In genomic region chr1:13513885-13514546, GRCh38 we compare ENCODE assay signal across 14 cellular contexts. TPM values are rescaled to one million over a fixed set of nuclear protein-coding genes. Genes with fewer than 3 reads are reported as not detected.
DNase-seq lines count a peak whose midpoint lies in the region; ATAC-seq, FAIRE-seq and TF ChIP-seq lines count a peak whose summit lies in the region.
"Had no signal": no experiment of that assay in that cellular context is flagged by ENCODE, and none has a peak within 500 bp of the region (broad histone marks: within the 10 kb centered on the region; RNA-seq: fewer than 3 reads in every experiment).

Gene LRRC38 (minus strand): TSS chr1:13514003. CDS start chr1:13513593, 410 bp downstream.

- no peaks in the 10 kb centered on the region for H3F3A ChIP-seq in GM23338 (replicated peaks; ENCODE audit: low read depth)
- H3F3A ChIP-seq in SK-N-SH (replicated peaks; ENCODE audit: insufficient read depth): no peaks in the 10 kb centered on the region

- peaks cover 2% of the 10 kb centered on the region for H3K9me1 ChIP-seq in K562 (ENCODE audit: control insufficient read depth, insufficient read depth, low read length)

- H3K36me3 ChIP-seq in A673 (ENCODE audit: insufficient read depth, low read length, poor library complexity, severe bottlenecking) (no peaks in the 10 kb centered on the region), GM23338 (ENCODE audit: insufficient read depth) (no peaks in the 10 kb centered on the region), K562 (ENCODE audit: control insufficient read depth, insufficient read depth, low read length) (no peaks in the 10 kb centered on the region), SK-N-SH (replicated peaks in 1 of 2; ENCODE audit: control insufficient read depth in 1 of 2, insufficient read depth in 2 of 2, low read length in 1 of 2) (no peaks in the 10 kb centered on the region)
- H3K36me3 ChIP-seq: lower lobe of right lung had no signal

- intact Hi-C loops in A673 (cut with micrococcal nuclease; ENCODE audit: unreplicated experiment) (no loop called here), K562 (cut with micrococcal nuclease) (no loop called here), left colon (cut with DNase I, micrococcal nuclease) (no loop called here)

- TF ChIP-seq CTCF in A673 (conservative IDR thresholded peaks at IDR 0.05; ENCODE audit: low read depth, low read length) (peak; percentile 48; the same call in 1 of the 2 replicates), GM23338 (conservative IDR thresholded peaks at IDR 0.05; ENCODE audit: low read depth in 2 of 2) (peak; percentile 39 to 50; a peak in 3 of 4 replicates), K562 (IDR thresholded peaks at IDR 0.05 in 2 of 3, conservative IDR thresholded peaks at IDR 0.05 in 1 of 3; ENCODE audit: insufficient read depth in 2 of 3, low read depth in 1 of 3, low read length in 3 of 3) (no peak), SK-N-SH (IDR thresholded peaks at IDR 0.05) (no peak)

- CTCF ChIA-PET in A673 (lab: Charles Lee) (interaction anchor here (0.5 kb wide), 1 partner anchor 242 kb away, joined by 3 read pairs; no protein-coding TSS in a partner anchor), K562 (lab: Yijun Ruan, JAX; ENCODE audit: low intra/inter-chr PET ratio) (no interaction called here), SK-N-SH (lab: Yijun Ruan, JAX) (no interaction called here)

- TF ChIP-seq EP300 in K562 (IDR thresholded peaks at IDR 0.05; ENCODE audit: low read length): no peak
- TF ChIP-seq EP300 in SK-N-SH (IDR thresholded peaks at IDR 0.05; ENCODE audit: borderline replicate concordance in 1 of 2, low read depth in 1 of 2, low read length in 1 of 2): no peak

- H3K9me3 Mint-ChIP-seq in GM23338: peaks cover 1% of the 10 kb centered on the region; the same call in 1 of the 3 replicates
- H3K9me3 Mint-ChIP-seq in natural killer cell treated with Interleukin-12 subunit alpha and Interleukin-12 subunit beta and Interleukin-15 and Interleukin-18, amount 100 ng/mL, for 72 hours: no peaks in the 10 kb centered on the region

- H3K4me1 ChIP-seq in A673 (ENCODE audit: insufficient read depth, low read length, poor library complexity, severe bottlenecking) (no peaks in the 10 kb centered on the region), GM23338 (ENCODE audit: insufficient read depth) (peaks cover 7% of the 10 kb centered on the region; the same call in 1 of the 2 replicates), K562 (replicated peaks in 1 of 2; ENCODE audit: control insufficient read depth in 2 of 2, insufficient read depth in 2 of 2, low read length in 2 of 2) (peaks cover 0 to 5% of the 10 kb centered on the region in 2 experiments; a peak in 1 of 5 replicates), SK-N-SH (ENCODE audit: control insufficient read depth in 1 of 2, insufficient read depth in 2 of 2, low read depth in 1 of 2, low read length in 1 of 2) (no peaks in the 10 kb centered on the region)
- H3K4me1 ChIP-seq: lower lobe of right lung had no signal

- H3K9me3 ChIP-seq in A673 (ENCODE audit: low read depth, low read length, poor library complexity, severe bottlenecking): no peaks in the 10 kb centered on the region
- no peaks in the 10 kb centered on the region; the same call in 1 of the 2 replicates for H3K9me3 ChIP-seq in K562 (replicated peaks; ENCODE audit: control insufficient read depth, insufficient read depth, low read depth, low read length)
- no peaks in the 10 kb centered on the region for H3K9me3 ChIP-seq in SK-N-SH
- H3K9me3 ChIP-seq: lower lobe of right lung had no signal

- H3K27me3 Mint-ChIP-seq in GM23338 (ENCODE audit: insufficient read depth, low read depth, poor library complexity): peaks cover 68% of the 10 kb centered on the region
- H3K27me3 Mint-ChIP-seq in natural killer cell treated with Interleukin-12 subunit alpha and Interleukin-12 subunit beta and Interleukin-15 and Interleukin-18, amount 100 ng/mL, for 72 hours: peaks cover 5 to 18% of the 10 kb centered on the region in 2 donors

- no peaks in the 10 kb centered on the region; the same call in 2 of the 3 replicates for H3K36me3 Mint-ChIP-seq in GM23338 (ENCODE audit: low read depth)
- H3K36me3 Mint-ChIP-seq in natural killer cell treated with Interleukin-12 subunit alpha and Interleukin-12 subunit beta and Interleukin-15 and Interleukin-18, amount 100 ng/mL, for 72 hours: no peaks in the 10 kb centered on the region
- H3K36me3 Mint-ChIP-seq: CD4-positive, alpha-beta memory T cell had no signal

- DNase-seq in A673 (ENCODE audit: low spot score) (peak; percentile 64), GM23338 (ENCODE audit: low spot score) (peak; percentile 77), K562 (ENCODE audit: extremely low read depth in 1 of 4, low spot score in 3 of 4) (no peak), left colon (peak in 1 of 2 donors; percentile 21), SK-N-SH (no peak)
- no peak for DNase-seq in natural killer cell treated with Interleukin-12 subunit alpha and Interleukin-12 subunit beta and Interleukin-15 and Interleukin-18, amount 100 ng/mL, for 72 hours (ENCODE audit: low spot score)
- DNase-seq: activated B cell treated with CpG ODN at 0.5 μM for 24 hours; CD4-positive, alpha-beta memory T cell; lower lobe of right lung; MV-4-11 had no signal

- no peak within 1 kb of the TSS for H3K9ac ChIP-seq in K562 (ENCODE audit: insufficient read depth in 1 of 2, low read depth in 2 of 2, low read length in 2 of 2)
- no peak within 1 kb of the TSS for H3K9ac ChIP-seq in SK-N-SH

- 3% methylated on average over 36 of the region's 36 CpGs for WGBS in K562 (ENCODE audit: insufficient coverage, low coverage, missing lambda C conversion rate)
- WGBS in SK-N-SH (ENCODE audit: low lambda C conversion rate): 0% methylated on average over 11 of the region's 36 CpGs

- H3K27ac ChIP-seq in A673 (ENCODE audit: low read depth, low read length, poor library complexity, severe bottlenecking) (no peak within 1 kb of the TSS), GM23338 (ENCODE audit: low read depth) (no peak within 1 kb of the TSS), K562 (ENCODE audit: extremely low read depth, low read depth, low read length) (no peak within 1 kb of the TSS), SK-N-SH (ENCODE audit: low read depth in 2 of 2, low read length in 1 of 2) (no peak within 1 kb of the TSS)
- H3K27ac ChIP-seq: lower lobe of right lung had no signal

- POLR2A ChIA-PET in A673 (lab: Charles Lee; ENCODE audit: low non-redundant PET) (no interaction called here), K562 (lab: Yijun Ruan, JAX) (interaction anchor here (0.6 kb wide), 1 partner anchor 999 kb away, joined by 3 read pairs; no protein-coding TSS in a partner anchor), SK-N-SH (lab: Yijun Ruan, JAX) (no interaction called here)

- H3K79me2 ChIP-seq in GM23338 (replicated peaks; ENCODE audit: insufficient read depth) (no peaks in the 10 kb centered on the region), K562 (ENCODE audit: control insufficient read depth, insufficient read depth, low read length) (no peaks in the 10 kb centered on the region), SK-N-SH (ENCODE audit: insufficient read depth) (no peaks in the 10 kb centered on the region)

- H3K4me3 Mint-ChIP-seq in GM23338: peak within 1 kb of the TSS; percentile 72
- no peak within 1 kb of the TSS for H3K4me3 Mint-ChIP-seq in natural killer cell treated with Interleukin-12 subunit alpha and Interleukin-12 subunit beta and Interleukin-15 and Interleukin-18, amount 100 ng/mL, for 72 hours
- H3K4me3 Mint-ChIP-seq: activated B cell treated with CpG ODN at 0.5 μM for 24 hours; CD4-positive, alpha-beta memory T cell had no signal

- peaks cover 20% of the 10 kb centered on the region for H3K4me1 Mint-ChIP-seq in GM23338
- no peaks in the 10 kb centered on the region for H3K4me1 Mint-ChIP-seq in natural killer cell treated with Interleukin-12 subunit alpha and Interleukin-12 subunit beta and Interleukin-15 and Interleukin-18, amount 100 ng/mL, for 72 hours (ENCODE audit: low read depth in 2 of 2)

- BruUV-seq in A673 (replicated peaks; lab: Mats Ljungman, UMichigan) (no TSS peak), K562 (replicated peaks; lab: Mats Ljungman, UMichigan) (no TSS peak)

- in situ Hi-C loops in K562 (cut with MboI): no loop called here

- H3K27me3 ChIP-seq in A673 (replicated peaks; ENCODE audit: insufficient read depth, low read depth, low read length, poor library complexity) (peaks cover 62% of the 10 kb centered on the region), GM23338 (ENCODE audit: insufficient read depth) (peaks cover 81% of the 10 kb centered on the region), K562 (ENCODE audit: control insufficient read depth in 2 of 2, insufficient read depth in 2 of 2, low read length in 2 of 2) (peaks cover 7 to 68% of the 10 kb centered on the region in 2 experiments), SK-N-SH (ENCODE audit: insufficient read depth) (peaks cover 23% of the 10 kb centered on the region)

- no peaks in the 10 kb centered on the region for H4K20me1 ChIP-seq in GM23338 (replicated peaks; ENCODE audit: insufficient read depth)
- H4K20me1 ChIP-seq in K562 (replicated peaks; ENCODE audit: control insufficient read depth, insufficient read depth, low read length): peaks cover 4% of the 10 kb centered on the region
- H4K20me1 ChIP-seq in SK-N-SH (ENCODE audit: insufficient read depth): no peaks in the 10 kb centered on the region

- peak within 1 kb of the TSS; percentile 93 for H2AFZ ChIP-seq in GM23338
- H2AFZ ChIP-seq in K562 (ENCODE audit: low read depth, low read length): no peak within 1 kb of the TSS
- no peak within 1 kb of the TSS for H2AFZ ChIP-seq in SK-N-SH (ENCODE audit: low read depth)

- H3K27ac Mint-ChIP-seq in GM23338: no peak within 1 kb of the TSS
- H3K27ac Mint-ChIP-seq in natural killer cell treated with Interleukin-12 subunit alpha and Interleukin-12 subunit beta and Interleukin-15 and Interleukin-18, amount 100 ng/mL, for 72 hours: no peak within 1 kb of the TSS
- H3K27ac Mint-ChIP-seq: CD4-positive, alpha-beta memory T cell had no signal

- no peak for TF ChIP-seq RAD21 in K562 (CRISPR knock-in tag; conservative IDR thresholded peaks at IDR 0.05 in 1 of 2, IDR thresholded peaks at IDR 0.05 in 1 of 2)
- no peak for TF ChIP-seq RAD21 in SK-N-SH (IDR thresholded peaks at IDR 0.05; ENCODE audit: low read length)

- H3K4me2 ChIP-seq in GM23338: peak within 1 kb of the TSS; percentile 83
- no peak within 1 kb of the TSS for H3K4me2 ChIP-seq in K562 (ENCODE audit: insufficient read depth, low read length)
- H3K4me2 ChIP-seq in SK-N-SH: no peak within 1 kb of the TSS

- no peak for TF ChIP-seq POLR2A in K562 (conservative IDR thresholded peaks at IDR 0.05)

- ATAC-seq in GM23338 (peak; percentile 57), K562 (peak; percentile 34; the same call in 1 of the 3 replicates), left colon (peak; percentile 63), GM19452 (IDR thresholded peaks at IDR 0.05; ENCODE audit: unreplicated experiment) (no peak), HG03097 (IDR thresholded peaks at IDR 0.05; ENCODE audit: low FRiP score, unreplicated experiment) (no peak)
- ATAC-seq in natural killer cell treated with Interleukin-12 subunit alpha and Interleukin-12 subunit beta and Interleukin-15 and Interleukin-18, amount 100 ng/mL, for 72 hours: no peak

- FAIRE-seq in K562 (lab: Jason Lieb, UNC): no peak
- FAIRE-seq: endothelial cell of umbilical vein had no signal

- H3K9me2 ChIP-seq in GM23338 (ENCODE audit: insufficient read depth): no peaks in the 10 kb centered on the region
- no peaks in the 10 kb centered on the region for H3K9me2 ChIP-seq in SK-N-SH

- H3K4me3 ChIP-seq in A673 (ENCODE audit: low read depth, low read length, poor library complexity, severe bottlenecking): no peak within 1 kb of the TSS
- H3K4me3 ChIP-seq in GM23338: peak within 1 kb of the TSS; percentile 65
- no peak within 1 kb of the TSS for H3K4me3 ChIP-seq in K562
- H3K4me3 ChIP-seq in SK-N-SH (ENCODE audit: low read depth in 2 of 2, low read length in 1 of 2): no peak within 1 kb of the TSS
- H3K4me3 ChIP-seq: lower lobe of right lung had no signal

RNA-seq across cellular contexts. Expression of gene LRRC38, which starts in this region (rescaled TPM):
- total RNA-seq in A673 (2021) (not detected in 2 replicates), K562 (2014; rRNA removed) (not detected in 2 replicates), K562 (2014; rRNA removed; fragmentation: Illumina TruSeq; extraction: Trizol) (not detected in 2 replicates), K562 (2015; rRNA removed; fragmentation: Illumina TruSeq; extraction: Trizol) (not detected in 2 replicates), K562 (2021) (not detected in 2 replicates), left colon (not detected)
- total RNA-seq in GM23338 (2014; rRNA removed; shearing (Covaris generic)): 0.17 TPM in 1 of 2 replicates, not detected in the other
- polyA plus RNA-seq in GM23338 (2016; fragmentation: Nextera tagmentation; extraction: Ambion mirVana) (not detected in 2 replicates), K562 (2011; rRNA removed) (not detected in 2 replicates), K562 (2014; fragmentation: Illumina TruSeq; extraction: Trizol) (not detected in 2 replicates), K562 (2014; fragmentation: Nextera tagmentation; extraction: Ambion mirVana) (not detected), K562 (2014; rRNA removed) (not detected in 2 replicates), SK-N-SH (2012; rRNA removed) (0.02 TPM in 1 of 2 replicates, not detected in the other)
- not detected in 2 replicates for total RNA-seq in K562 (2011; cell fraction: chromatin; rRNA removed; ENCODE audit: low replicate concordance)
- total RNA-seq in K562 (2011; cell fraction: nucleolus; rRNA removed): not detected in 2 replicates
- not detected in 2 replicates for total RNA-seq in K562 (2011; cell fraction: nucleoplasm; rRNA removed)
- not detected in 2 replicates for polyA plus RNA-seq in K562 (2011; cell fraction: cytosol; rRNA removed)
- polyA plus RNA-seq in K562 (2011; cell fraction: nucleus; rRNA removed): not detected in 2 replicates
- polyA plus RNA-seq in K562 (2012): not detected in 2 replicates
- not detected in 2 replicates for polyA minus RNA-seq in K562 (2011; rRNA and poly(A)+ RNA removed)
- not detected in 2 replicates for polyA minus RNA-seq in K562 (2011; cell fraction: cytosol; rRNA and poly(A)+ RNA removed)
- not detected in 2 replicates for polyA minus RNA-seq in K562 (2011; cell fraction: nucleus; rRNA and poly(A)+ RNA removed)
- total RNA-seq in natural killer cell treated with Interleukin-12 subunit alpha and Interleukin-12 subunit beta and Interleukin-15 and Interleukin-18, amount 100 ng/mL, for 72 hours: not detected
- not detected in 2 replicates for polyA plus RNA-seq in SK-N-SH (2012; cell fraction: cytosol; rRNA removed)
- 0.02 TPM in 1 of 2 replicates, not detected in the other for polyA plus RNA-seq in SK-N-SH (2012; cell fraction: nucleus; rRNA removed)
- total RNA-seq: activated B cell treated with CpG ODN at 0.5 μM for 24 hours; CD4-positive, alpha-beta memory T cell; endothelial cell of umbilical vein; lower lobe of right lung; OCI-LY7 had no signal
- polyA plus RNA-seq: CD4-positive, alpha-beta memory T cell; endothelial cell of umbilical vein had no signal

Comparison
In these comparisons a context has a peak if more than half of its experiments do, and no peak if none do; other contexts are left out.
1. Peak in DNase-seq in A673; RNA of the gene not detected or under 1 TPM.
2. Peak in DNase-seq, ATAC-seq, H3K4me3 ChIP-seq and H3K4me2 ChIP-seq in GM23338; RNA of the gene not detected or under 1 TPM.
3. Peak in ATAC-seq in K562; RNA of the gene not detected or under 1 TPM.
4. Peak in ATAC-seq in left colon; RNA of the gene not detected or under 1 TPM.
5. CTCF ChIP-seq: peak in A673 (single experiment) and GM23338 (2 of 2); none in K562 (0 of 3) and SK-N-SH (single experiment).